In genomic region chr12:102379346-102379745, GRCh38 we compare ENCODE assay signal across 26 cellular contexts.
"Had no signal": no experiment of that assay in that cellular context is flagged by ENCODE, and none has a peak within 500 bp of the region (broad histone marks: within the 10 kb centered on the region; RNA-seq: fewer than 3 reads in every experiment).

No MANE protein-coding gene starts in this region.

- H3K4me1 Mint-ChIP-seq: stimulated activated effector memory CD8-positive, alpha-beta T cell treated with anti-CD3 and anti-CD28 coated beads, Interleukin-12 subunit alpha, Interleukin-12 subunit beta, amount 100 ng/mL, for 72 hours had no signal

- H3K27ac ChIP-seq: hepatocyte, left ventricle myocardium inferior, pancreas, prostate gland, stomach, suprapubic skin, thoracic aorta, tibial artery, uterus had no signal

- DNase-seq: heart right ventricle; islet precursor cell; left ventricle myocardium inferior; midbrain; mucosa of descending colon; naive thymus-derived CD4-positive, alpha-beta T cell; pancreas; posterior cingulate gyrus; retina; right cardiac atrium; spleen; stimulated activated CD4-positive, alpha-beta T cell treated with anti-CD3 and anti-CD28 coated beads, Interleukin-4, amount 100 ng/mL, for 24 hours; stimulated activated naive CD4-positive, alpha-beta T cell; stomach; tibial artery; uterus had no signal

- FAIRE-seq: pancreas had no signal

- H3K4me2 ChIP-seq: hepatocyte had no signal

- H2AFZ ChIP-seq: hepatocyte had no signal

- H3K79me2 ChIP-seq: hepatocyte had no signal

- H3K36me3 Mint-ChIP-seq: naive thymus-derived CD4-positive, alpha-beta T cell; stimulated activated effector memory CD8-positive, alpha-beta T cell treated with anti-CD3 and anti-CD28 coated beads, Interleukin-12 subunit alpha, Interleukin-12 subunit beta, amount 100 ng/mL, for 72 hours had no signal

- H3K9me3 ChIP-seq: pancreas, prostate gland had no signal

- H3K4me3 Mint-ChIP-seq: naive thymus-derived CD4-positive, alpha-beta T cell; natural killer cell treated with Interleukin-12 subunit alpha and Interleukin-12 subunit beta and Interleukin-15 and Interleukin-18, amount 100 ng/mL, for 72 hours; stimulated activated effector memory CD8-positive, alpha-beta T cell treated with anti-CD3 and anti-CD28 coated beads, Interleukin-12 subunit alpha, Interleukin-12 subunit beta, amount 100 ng/mL, for 72 hours; type B pancreatic cell had no signal

- ATAC-seq: mucosa of descending colon; naive thymus-derived CD4-positive, alpha-beta T cell; natural killer cell treated with Interleukin-12 subunit alpha and Interleukin-12 subunit beta and Interleukin-15 and Interleukin-18, amount 100 ng/mL, for 72 hours; pancreas; right cardiac atrium; sciatic nerve; stimulated activated effector memory CD8-positive, alpha-beta T cell treated with anti-CD3 and anti-CD28 coated beads, Interleukin-12 subunit alpha, Interleukin-12 subunit beta, amount 100 ng/mL, for 72 hours had no signal

- H3K4me1 ChIP-seq: left ventricle myocardium inferior, pancreas, prostate gland, stomach, suprapubic skin, tibial artery, uterus had no signal

- H3K27ac Mint-ChIP-seq: naive thymus-derived CD4-positive, alpha-beta T cell; natural killer cell treated with Interleukin-12 subunit alpha and Interleukin-12 subunit beta and Interleukin-15 and Interleukin-18, amount 100 ng/mL, for 72 hours; stimulated activated effector memory CD8-positive, alpha-beta T cell treated with anti-CD3 and anti-CD28 coated beads, Interleukin-12 subunit alpha, Interleukin-12 subunit beta, amount 100 ng/mL, for 72 hours; type B pancreatic cell had no signal

- H3K27me3 ChIP-seq: heart right ventricle, hepatocyte, pancreas, spleen, stomach, suprapubic skin, tibial artery, uterus had no signal

- H3K36me3 ChIP-seq: heart right ventricle, left ventricle myocardium inferior, pancreas, prostate gland, spleen, stomach, suprapubic skin, thoracic aorta, tibial artery, uterus had no signal

- H3K27me3 Mint-ChIP-seq: type B pancreatic cell had no signal

- H3K4me3 ChIP-seq: heart right ventricle, hepatocyte, left ventricle myocardium inferior, lung, mucosa of descending colon, pancreas, prostate gland, skin epidermis, spleen, stomach, suprapubic skin, thoracic aorta, tibial artery, uterus had no signal
